1 cellular context compared by ENCODE assay signal in genomic region chr5:149959406-149960236, GRCh38.
TF ChIP-seq lines count a peak whose summit lies in the region.

No MANE protein-coding gene starts in this region.

TF ChIP-seq in endothelial cell of umbilical vein, 7 proteins besides CTCF, POLR2A, EP300 and RAD21:
- TF ChIP-seq MYC (IDR thresholded peaks at IDR 0.05; ENCODE audit: low read depth, low read length) (no peak), GATA2 (IDR thresholded peaks at IDR 0.05; ENCODE audit: insufficient read depth, insufficient read length, low read depth, low read length) (peak; percentile 88), MAX (IDR thresholded peaks at IDR 0.05; ENCODE audit: insufficient read depth, insufficient read length) (no peak), POLR2AphosphoS5 (IDR thresholded peaks at IDR 0.05; ENCODE audit: insufficient read depth, low read depth, low read length) (peak; percentile 60), FOS (IDR thresholded peaks at IDR 0.05; ENCODE audit: borderline replicate concordance, insufficient read depth, low read length) (peak; percentile 77), JUN (IDR thresholded peaks at IDR 0.05; ENCODE audit: borderline replicate concordance, insufficient read depth, insufficient read length, low read depth) (peak; percentile 72), EZH2 (IDR thresholded peaks at IDR 0.05; ENCODE audit: borderline replicate concordance, low read depth, low read length, severe bottlenecking) (no peak)
